ENCODE assay signal across 25 cellular contexts in genomic region chr3:28856796-28857195, GRCh38.
"Had no signal": no experiment of that assay in that cellular context is flagged by ENCODE, and none has a peak within 500 bp of the region (broad histone marks: within the 10 kb centered on the region; RNA-seq: fewer than 3 reads in every experiment).

No MANE protein-coding gene starts in this region.

- H3K4me2 ChIP-seq: hepatocyte, neural progenitor cell had no signal

- H3K27ac ChIP-seq: colonic mucosa, hepatocyte, neural progenitor cell, parathyroid adenoma, prostate gland, right lobe of liver, spleen, tibial artery, upper lobe of left lung, vagina had no signal

- H3K27me3 ChIP-seq: colonic mucosa, hepatocyte, neural progenitor cell, right lobe of liver, spleen, tibial artery, upper lobe of left lung, vagina had no signal

- H2AFZ ChIP-seq: hepatocyte, neural progenitor cell, parathyroid adenoma had no signal

- H3K4me3 ChIP-seq: colonic mucosa, hepatocyte, lung, neural progenitor cell, prostate gland, right lobe of liver, spleen, tibial artery, upper lobe of left lung, vagina had no signal

- H3K9ac ChIP-seq: neural progenitor cell, parathyroid adenoma had no signal

- DNase-seq: colonic mucosa; effector CD4-positive, alpha-beta T cell; endodermal cell; left colon; left ventricle myocardium superior; mesenchymal stem cell; midbrain; occipital lobe; retina; right lobe of liver; spleen; stimulated activated CD4-positive, alpha-beta T cell treated with anti-CD3 and anti-CD28 coated beads, Interleukin-15, amount 100 ng/mL, for 24 hours; stimulated activated CD4-positive, alpha-beta T cell treated with anti-CD3 and anti-CD28 coated beads, Interleukin-1b, Interleukin-23, amount 100 ng/mL, for 48 hours; stimulated activated CD4-positive, alpha-beta T cell treated with anti-CD3 and anti-CD28 coated beads, Interleukin-4, amount 100 ng/mL, for 24 hours; tibial artery; upper lobe of left lung had no signal

- H3K36me3 ChIP-seq: colonic mucosa, neural progenitor cell, prostate gland, right lobe of liver, spleen, tibial artery, upper lobe of left lung, vagina had no signal

- H3K79me2 ChIP-seq: hepatocyte, parathyroid adenoma had no signal

- H3K9me3 ChIP-seq: colonic mucosa, prostate gland, right lobe of liver, spleen, tibial artery, upper lobe of left lung, vagina had no signal

- H3K4me1 ChIP-seq: colonic mucosa, neural progenitor cell, parathyroid adenoma, prostate gland, right lobe of liver, spleen had no signal

- ATAC-seq: esophagus mucosa; left colon; left ventricle myocardium superior; natural killer cell treated with Interleukin-12 subunit alpha and Interleukin-12 subunit beta and Interleukin-15 and Interleukin-18, amount 100 ng/mL, for 72 hours; right lobe of liver; stimulated activated memory B cell treated with anti-CD40 and anti-IgM and Interleukin-4, amounts not matched to agents 10 μg/mL and 1 μg/mL and 100 μg/mL, for 72 hours had no signal
